ENCODE assay signal across 19 cellular contexts in genomic region chr4:173374588-173374987, GRCh38. TPM values are rescaled to one million over a fixed set of nuclear protein-coding genes. Genes with fewer than 3 reads are reported as not detected.
"Had no signal": no experiment of that assay in that cellular context is flagged by ENCODE, and none has a peak within 500 bp of the region (broad histone marks: within the 10 kb centered on the region; RNA-seq: fewer than 3 reads in every experiment).

No MANE protein-coding gene starts in this region.

- H3K27me3 ChIP-seq: foreskin keratinocyte, transverse colon, vagina had no signal

- H3K9me3 ChIP-seq: transverse colon, vagina had no signal

- H3K36me3 ChIP-seq: vagina had no signal

- ATAC-seq: activated naive CD4-positive, alpha-beta T cell treated with anti-CD3 and anti-CD28 coated beads, Interleukin-2, amount 50 U/mL, for 72 hours; foreskin keratinocyte; left lobe of liver; stimulated activated naive B cell treated with anti-CD40 and anti-IgM and Interleukin-4, amounts not matched to agents 10 μg/mL and 1 μg/mL and 100 μg/mL, for 72 hours had no signal

- H3K27ac ChIP-seq: epithelial cell of prostate, foreskin keratinocyte, vagina, WERI-Rb-1 had no signal

- H3K4me3 ChIP-seq: transverse colon, vagina had no signal

- DNase-seq: activated CD4-positive, alpha-beta T cell treated with anti-CD3 and anti-CD28 coated beads, Interleukin-2, amount 50 U/mL, for 4 hours; activated gamma-delta T cell treated with Interleukin-2 at 50 U/mL for 16 hours; endodermal cell; foreskin keratinocyte; hypothalamus; nephron progenitor cell; nucleus accumbens; stimulated activated naive B cell treated with anti-CD40 and anti-IgM and Interleukin-4, amounts not matched to agents 10 μg/mL and 1 μg/mL and 100 μg/mL, for 72 hours; T-helper 2 cell; transverse colon; WERI-Rb-1 had no signal

RNA-seq across cellular contexts. Expression of gene SCRG1, which starts 24.3 kb away (rescaled TPM):
- total RNA-seq: activated CD8-positive, alpha-beta memory T cell treated with anti-CD3 and anti-CD28 coated beads for 36 hours; activated naive CD4-positive, alpha-beta T cell treated with anti-CD3 and anti-CD28 coated beads, Interleukin-2, amount 50 U/mL, for 72 hours; activated T-helper 1 cell treated with anti-CD3 and anti-CD28 coated beads, Interleukin-12 subunit alpha, Interleukin-12 subunit beta, Interleukin-2, Interleukin-4 antibody, amounts not matched to agents 30 ng/mL and 10 ng/mL and 1 ng/mL, durations not matched to agents 14 hours and 24 hours and 36 hours; endodermal cell; foreskin keratinocyte; left lobe of liver; renal cortical epithelial cell had no signal
- polyA plus RNA-seq: foreskin keratinocyte, keratinocyte had no signal
